19 cellular contexts compared by ENCODE assay signal in the genomic region with DNA sequence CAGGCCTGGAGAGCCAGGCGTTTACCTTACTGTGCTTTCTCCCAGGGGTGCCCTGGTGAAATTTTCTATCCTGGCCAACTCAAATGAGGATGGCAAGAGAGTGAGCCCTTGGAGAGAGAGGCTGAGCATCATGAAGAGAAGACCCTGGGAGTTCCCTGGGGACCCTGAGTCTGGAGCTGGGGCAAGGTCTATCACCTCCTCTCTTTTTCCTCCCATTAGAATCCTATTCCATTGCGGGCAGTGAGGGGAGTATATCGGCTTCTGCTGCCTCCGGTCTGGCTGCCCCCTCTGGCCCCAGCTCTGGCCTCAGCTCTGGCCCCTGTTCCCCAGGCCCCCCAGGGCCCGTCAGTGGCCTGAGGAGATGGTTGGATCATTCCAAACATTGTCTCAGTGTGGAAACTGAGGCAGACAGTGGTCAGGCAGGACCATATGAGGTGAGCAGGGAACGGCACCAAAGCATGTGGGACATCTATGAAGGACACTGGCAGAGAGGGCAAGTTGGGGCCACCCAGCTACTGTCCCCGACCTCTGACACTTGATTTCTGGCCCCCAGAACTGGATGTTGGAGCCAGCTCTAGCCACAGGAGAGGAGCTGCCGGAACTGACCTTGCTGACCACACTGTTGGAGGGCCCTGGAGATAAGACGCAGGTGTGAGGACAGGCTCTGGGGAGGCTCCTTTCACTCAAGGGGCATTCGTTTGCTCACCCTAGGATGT. TPM values are rescaled to one million over a fixed set of nuclear protein-coding genes. Genes with fewer than 3 reads are reported as not detected.
DNase-seq lines count a peak whose midpoint lies in the region; ATAC-seq and TF ChIP-seq lines count a peak whose summit lies in the region.
"Had no signal": no experiment of that assay in that cellular context is flagged by ENCODE, and none has a peak within 500 bp of the region (broad histone marks: within the 10 kb centered on the region; RNA-seq: fewer than 3 reads in every experiment).

No MANE protein-coding gene starts in this region.

- H3K9ac ChIP-seq in KMS-11 = no peak overlapping the region; the same call in 1 of the 2 replicates
- no peak overlapping the region for H3K9ac ChIP-seq in endodermal cell (ENCODE audit: extremely low read depth, low read length, poor library complexity, severe bottlenecking)

- H3K4me3 ChIP-seq in KMS-11 (IDR thresholded peaks at IDR 0.05; ENCODE audit: insufficient read depth, low read depth, low read length) (no peak overlapping the region), endodermal cell (ENCODE audit: low read length) (no peak overlapping the region), sigmoid colon (peak overlapping the region in 3 of 4 donors; percentile 67 to 87 (median 84))

- H3K9me3 ChIP-seq in endodermal cell (ENCODE audit: control insufficient read depth, low read length) (no peaks in the 10 kb centered on the region), sigmoid colon (no peaks in the 10 kb centered on the region)
- H3K9me3 ChIP-seq: ovary, uterus had no signal

- H3K36me3 Mint-ChIP-seq in activated T-cell treated with anti-CD3 and anti-CD28 coated beads, Interleukin-2, amount 50 U/mL, for 4 hours (ENCODE audit: insufficient read depth) = no peaks in the 10 kb centered on the region
- H3K36me3 Mint-ChIP-seq in activated T-cell treated with anti-CD3 and anti-CD28 coated beads, Interleukin-2, amount 50 U/mL, for 72 hours (ENCODE audit: insufficient read depth in 2 of 2) = no peaks in the 10 kb centered on the region
- H3K36me3 Mint-ChIP-seq in endodermal cell (ENCODE audit: low read depth) (peaks cover 24% of the 10 kb centered on the region), chondrocyte (ENCODE audit: low read depth) (peaks cover 21% of the 10 kb centered on the region)
- H3K36me3 Mint-ChIP-seq: stimulated activated memory B cell treated with anti-CD40 and anti-IgM and Interleukin-4, amounts not matched to agents 10 μg/mL and 1 μg/mL and 100 μg/mL, for 72 hours had no signal

- H2AFZ ChIP-seq in KMS-11 (ENCODE audit: low read depth) = peak overlapping the region; percentile 45; the same call in 1 of the 2 replicates

- intact Hi-C loops in sigmoid colon (cut with DNase I) = loop anchor here (5.0 kb wide), 1 partner anchor 91 kb away; the partner anchor contains the start of genes DDIT3 and MBD6

- H3K4me1 ChIP-seq in KMS-11 (ENCODE audit: low read depth, poor library complexity, severe bottlenecking) (peaks cover 45% of the 10 kb centered on the region), endodermal cell (ENCODE audit: control insufficient read depth, insufficient read depth, low read length) (no peaks in the 10 kb centered on the region), sigmoid colon (peaks cover 0 to 77% (median 66%) of the 10 kb centered on the region in 4 donors)
- H3K4me1 ChIP-seq: uterus had no signal

- H3K4me3 Mint-ChIP-seq in activated T-cell treated with anti-CD3 and anti-CD28 coated beads, Interleukin-2, amount 50 U/mL, for 4 hours = peak overlapping the region; percentile 69
- peak overlapping the region in 1 of 2 donors; percentile 74 for H3K4me3 Mint-ChIP-seq in activated T-cell treated with anti-CD3 and anti-CD28 coated beads, Interleukin-2, amount 50 U/mL, for 72 hours
- H3K4me3 Mint-ChIP-seq in endodermal cell (peak overlapping the region; percentile 63), chondrocyte (ENCODE audit: unreplicated experiment) (no peak overlapping the region)
- H3K4me3 Mint-ChIP-seq in stimulated activated naive CD8-positive, alpha-beta T cell treated with anti-CD3 and anti-CD28 coated beads, Interleukin-15, amount 100 ng/mL, for 72 hours = no peak overlapping the region
- H3K4me3 Mint-ChIP-seq: stimulated activated memory B cell treated with anti-CD40 and anti-IgM and Interleukin-4, amounts not matched to agents 10 μg/mL and 1 μg/mL and 100 μg/mL, for 72 hours had no signal

- no peaks in the 10 kb centered on the region for H3K9me3 Mint-ChIP-seq in activated T-cell treated with anti-CD3 and anti-CD28 coated beads, Interleukin-2, amount 50 U/mL, for 4 hours
- no peaks in the 10 kb centered on the region for H3K9me3 Mint-ChIP-seq in activated T-cell treated with anti-CD3 and anti-CD28 coated beads, Interleukin-2, amount 50 U/mL, for 72 hours
- no peaks in the 10 kb centered on the region for H3K9me3 Mint-ChIP-seq in endodermal cell
- no peaks in the 10 kb centered on the region for H3K9me3 Mint-ChIP-seq in stimulated activated naive CD8-positive, alpha-beta T cell treated with anti-CD3 and anti-CD28 coated beads, Interleukin-15, amount 100 ng/mL, for 72 hours
- no peaks in the 10 kb centered on the region for H3K9me3 Mint-ChIP-seq in chondrocyte (ENCODE audit: low read depth)
- H3K9me3 Mint-ChIP-seq: stimulated activated memory B cell treated with anti-CD40 and anti-IgM and Interleukin-4, amounts not matched to agents 10 μg/mL and 1 μg/mL and 100 μg/mL, for 72 hours had no signal

- no peaks in the 10 kb centered on the region for H4K20me1 ChIP-seq in KMS-11 (ENCODE audit: insufficient read depth)

- TF ChIP-seq CTCF in KMS-11 (conservative IDR thresholded peaks at IDR 0.05; ENCODE audit: low read depth, low read length) (no peak), endodermal cell (conservative IDR thresholded peaks at IDR 0.05) (no peak), sigmoid colon (IDR thresholded peaks at IDR 0.05) (no peak), chondrocyte (IDR thresholded peaks at IDR 0.05) (no peak)

- H3K4me1 Mint-ChIP-seq in activated T-cell treated with anti-CD3 and anti-CD28 coated beads, Interleukin-2, amount 50 U/mL, for 4 hours (ENCODE audit: low read depth) = peaks cover 9% of the 10 kb centered on the region
- peaks cover 10% of the 10 kb centered on the region for H3K4me1 Mint-ChIP-seq in activated T-cell treated with anti-CD3 and anti-CD28 coated beads, Interleukin-2, amount 50 U/mL, for 72 hours (ENCODE audit: low read depth)
- H3K4me1 Mint-ChIP-seq in endodermal cell (peaks cover 8% of the 10 kb centered on the region), chondrocyte (ENCODE audit: low read depth) (peaks cover 35% of the 10 kb centered on the region)
- H3K4me1 Mint-ChIP-seq in stimulated activated naive CD8-positive, alpha-beta T cell treated with anti-CD3 and anti-CD28 coated beads, Interleukin-15, amount 100 ng/mL, for 72 hours = peaks cover 21% of the 10 kb centered on the region

- H3K27ac ChIP-seq in KMS-11 (peak overlapping the region; percentile 69; the same call in 1 of the 2 replicates), endodermal cell (ENCODE audit: low read depth, low read length) (no peak overlapping the region), sigmoid colon (peak overlapping the region; percentile 96 to 97 (median 96))
- H3K27ac ChIP-seq: HL-60, ovary had no signal

- no peak for ATAC-seq in activated T-cell treated with anti-CD3 and anti-CD28 coated beads, Interleukin-2, amount 50 U/mL, for 4 hours
- no peak for ATAC-seq in activated T-cell treated with anti-CD3 and anti-CD28 coated beads, Interleukin-2, amount 50 U/mL, for 72 hours (replicated peaks in 1 of 2)
- no peak for ATAC-seq in stimulated activated naive CD8-positive, alpha-beta T cell treated with anti-CD3 and anti-CD28 coated beads, Interleukin-15, amount 100 ng/mL, for 72 hours
- ATAC-seq: stimulated activated memory B cell treated with anti-CD40 and anti-IgM and Interleukin-4, amounts not matched to agents 10 μg/mL and 1 μg/mL and 100 μg/mL, for 72 hours had no signal

- TF ChIP-seq POLR2A in sigmoid colon (IDR thresholded peaks at IDR 0.05) = no peak

- WGBS in endodermal cell (ENCODE audit: insufficient coverage in 1 of 2, insufficient read length in 1 of 2), 2 experiments = 88 to 98% methylated on average over 8 to 10 of the region's 10 CpGs
- 79 to 88% methylated on average over 10 of the region's 10 CpGs for WGBS in sigmoid colon, 2 donors

- TF ChIP-seq EP300 in sigmoid colon (IDR thresholded peaks at IDR 0.05) = no peak

- no peak overlapping the region for H3K27ac Mint-ChIP-seq in activated T-cell treated with anti-CD3 and anti-CD28 coated beads, Interleukin-2, amount 50 U/mL, for 72 hours
- H3K27ac Mint-ChIP-seq in endodermal cell = no peak overlapping the region
- H3K27ac Mint-ChIP-seq in stimulated activated naive CD8-positive, alpha-beta T cell treated with anti-CD3 and anti-CD28 coated beads, Interleukin-15, amount 100 ng/mL, for 72 hours = no peak overlapping the region
- no peak overlapping the region for H3K27ac Mint-ChIP-seq in chondrocyte (ENCODE audit: unreplicated experiment)
- H3K27ac Mint-ChIP-seq: stimulated activated memory B cell treated with anti-CD40 and anti-IgM and Interleukin-4, amounts not matched to agents 10 μg/mL and 1 μg/mL and 100 μg/mL, for 72 hours had no signal

- H3K27me3 Mint-ChIP-seq in activated T-cell treated with anti-CD3 and anti-CD28 coated beads, Interleukin-2, amount 50 U/mL, for 4 hours (ENCODE audit: low read depth) = peaks cover 29% of the 10 kb centered on the region
- peaks cover 39% of the 10 kb centered on the region for H3K27me3 Mint-ChIP-seq in activated T-cell treated with anti-CD3 and anti-CD28 coated beads, Interleukin-2, amount 50 U/mL, for 72 hours (ENCODE audit: low read depth)
- peaks cover 74% of the 10 kb centered on the region for H3K27me3 Mint-ChIP-seq in endodermal cell (ENCODE audit: insufficient read depth)
- H3K27me3 Mint-ChIP-seq in stimulated activated naive CD8-positive, alpha-beta T cell treated with anti-CD3 and anti-CD28 coated beads, Interleukin-15, amount 100 ng/mL, for 72 hours = peaks cover 75% of the 10 kb centered on the region
- no peaks in the 10 kb centered on the region for H3K27me3 Mint-ChIP-seq in chondrocyte (ENCODE audit: low read depth)

- no peaks in the 10 kb centered on the region for H3K27me3 ChIP-seq in KMS-11 (ENCODE audit: insufficient read depth, low read depth)
- H3K27me3 ChIP-seq in endodermal cell (ENCODE audit: control insufficient read depth, insufficient read depth, low read length, poor library complexity, severe bottlenecking) = peaks cover 46% of the 10 kb centered on the region
- no peaks in the 10 kb centered on the region for H3K27me3 ChIP-seq in sigmoid colon
- H3K27me3 ChIP-seq: ovary, uterus had no signal

- peak overlapping the region; percentile 88 for H3K4me2 ChIP-seq in KMS-11

- no peak for DNase-seq in activated T-cell treated with anti-CD3 and anti-CD28 coated beads, Interleukin-2, amount 50 U/mL, for 4 hours
- no peak for DNase-seq in activated T-cell treated with anti-CD3 and anti-CD28 coated beads, Interleukin-2, amount 50 U/mL, for 72 hours
- DNase-seq in endodermal cell (peak; percentile 45), sigmoid colon (peak; percentile 46), chondrocyte (ENCODE audit: low spot score) (no peak), foreskin melanocyte (no peak)
- no peak for DNase-seq in stimulated activated naive CD8-positive, alpha-beta T cell treated with anti-CD3 and anti-CD28 coated beads, Interleukin-15, amount 100 ng/mL, for 72 hours
- DNase-seq: activated CD4-positive, alpha-beta T cell treated with anti-CD3 and anti-CD28 coated beads, Interleukin-2, amount 50 U/mL, for 48 hours; COR-L47; erythroblast; GDM1; islet precursor cell; mesenchymal stem cell; NCI-H510A treated with DMSO at 0.1 percent for 48 hours; ovary had no signal

- no peaks in the 10 kb centered on the region for H3K36me3 ChIP-seq in KMS-11 (ENCODE audit: insufficient read depth)
- peaks cover 11% of the 10 kb centered on the region for H3K36me3 ChIP-seq in endodermal cell (ENCODE audit: control insufficient read depth, insufficient read depth, low read length)
- peaks cover 16 to 46% (median 30%) of the 10 kb centered on the region in 4 donors for H3K36me3 ChIP-seq in sigmoid colon
- H3K36me3 ChIP-seq: ovary, uterus had no signal

- H3K79me2 ChIP-seq in KMS-11 (ENCODE audit: insufficient read depth, low read depth) = no peaks in the 10 kb centered on the region

RNA-seq across cellular contexts. Expression of gene ARHGEF25, which starts 1.6 kb away (rescaled TPM):
- total RNA-seq in activated T-cell treated with anti-CD3 and anti-CD28 coated beads, Interleukin-2, amount 50 U/mL, for 4 hours = 1 to 10 TPM in 1 of 3 donors, under 1 TPM in 2; 0.56 to 1.6 (median 0.65) TPM
- 1 to 10 TPM; 2.8 to 5.3 TPM for total RNA-seq in activated T-cell treated with anti-CD3 and anti-CD28 coated beads, Interleukin-2, amount 50 U/mL, for 72 hours
- total RNA-seq in endodermal cell (10 to 100 TPM; 12.7 to 20.1 TPM), sigmoid colon (100 to 1,000 TPM in 3 of 4 donors, 10 to 100 TPM in 1; 99.4 to 140 (median 113) TPM), chondrocyte (29.0 to 30.6 TPM (median 29.5 TPM) in 3 replicates)
- polyA plus RNA-seq in endodermal cell (2013, experiment 1 of 2) = 45.1 TPM
- polyA plus RNA-seq in endodermal cell (2013, experiment 2 of 2) = 39.1 TPM
- 10 to 100 TPM in 2 of 3 donors, 1 to 10 TPM in 1; 5.8 to 22.8 (median 18.2) TPM for polyA plus RNA-seq in sigmoid colon

RNA-seq across cellular contexts. Expression of gene DTX3, which starts 8.2 kb away (rescaled TPM):
- total RNA-seq in activated T-cell treated with anti-CD3 and anti-CD28 coated beads, Interleukin-2, amount 50 U/mL, for 4 hours = 10 to 100 TPM; 15.9 to 18.6 (median 17.0) TPM
- 10 to 100 TPM; 44.3 to 52.7 TPM for total RNA-seq in activated T-cell treated with anti-CD3 and anti-CD28 coated beads, Interleukin-2, amount 50 U/mL, for 72 hours
- 10 to 100 TPM; 59.6 to 62.6 TPM for total RNA-seq in endodermal cell
- 103 TPM for polyA plus RNA-seq in endodermal cell (2013, experiment 1 of 2)
- 88.7 TPM for polyA plus RNA-seq in endodermal cell (2013, experiment 2 of 2)
- 10 to 100 TPM; 42.9 to 68.4 (median 50.7) TPM for total RNA-seq in sigmoid colon
- polyA plus RNA-seq in sigmoid colon = 10 to 100 TPM in 1 of 3 donors, 1 to 10 TPM in 2; 1.2 to 12.5 (median 8.4) TPM
- 29.8 to 30.3 TPM (median 30.1 TPM) in 3 replicates for total RNA-seq in chondrocyte

RNA-seq across cellular contexts. Expression of gene B4GALNT1, which starts 20.1 kb away (rescaled TPM):
- total RNA-seq in activated T-cell treated with anti-CD3 and anti-CD28 coated beads, Interleukin-2, amount 50 U/mL, for 4 hours = 1 to 10 TPM; 3.2 to 4.6 (median 3.6) TPM
- 1 to 10 TPM; 2.5 to 3.8 TPM for total RNA-seq in activated T-cell treated with anti-CD3 and anti-CD28 coated beads, Interleukin-2, amount 50 U/mL, for 72 hours
- under 1 TPM; 0.49 to 0.66 TPM for total RNA-seq in endodermal cell
- polyA plus RNA-seq in endodermal cell (2013, experiment 1 of 2) = 5.2 TPM
- 5.2 TPM for polyA plus RNA-seq in endodermal cell (2013, experiment 2 of 2)
- total RNA-seq in sigmoid colon = 1 to 10 TPM in 3 of 4 donors, under 1 TPM in 1; 0.99 to 4.4 (median 3.3) TPM
- polyA plus RNA-seq in sigmoid colon = 1 to 10 TPM in 1 of 3 donors, not detected in 2; 2.7 TPM
- 20.8 to 21.8 TPM (median 21.4 TPM) in 3 replicates for total RNA-seq in chondrocyte

RNA-seq across cellular contexts. Expression of gene PIP4K2C, which starts 21.9 kb away (rescaled TPM):
- total RNA-seq in activated T-cell treated with anti-CD3 and anti-CD28 coated beads, Interleukin-2, amount 50 U/mL, for 4 hours = 10 to 100 TPM; 28.6 to 32.0 (median 29.1) TPM
- 10 to 100 TPM; 21.3 to 23.1 TPM for total RNA-seq in activated T-cell treated with anti-CD3 and anti-CD28 coated beads, Interleukin-2, amount 50 U/mL, for 72 hours
- 10 to 100 TPM; 40.9 to 45.5 TPM for total RNA-seq in endodermal cell
- 20.1 TPM for polyA plus RNA-seq in endodermal cell (2013, experiment 1 of 2)
- polyA plus RNA-seq in endodermal cell (2013, experiment 2 of 2) = 19.4 TPM
- 10 to 100 TPM; 13.3 to 22.8 (median 18.4) TPM for total RNA-seq in sigmoid colon
- polyA plus RNA-seq in sigmoid colon = 10 to 100 TPM; 21.0 to 30.5 (median 28.6) TPM
- 27.9 to 33.1 TPM (median 30.5 TPM) in 3 replicates for total RNA-seq in chondrocyte

Comparison
In these comparisons a context has a peak if more than half of its experiments do, and no peak if none do; other contexts are left out.
1. DNase-seq: peak in endodermal cell (single experiment) and sigmoid colon (single experiment); none in activated T-cell treated with anti-CD3 and anti-CD28 coated beads, Interleukin-2, amount 50 U/mL, for 4 hours (single experiment), activated T-cell treated with anti-CD3 and anti-CD28 coated beads, Interleukin-2, amount 50 U/mL, for 72 hours (0 of 2), stimulated activated naive CD8-positive, alpha-beta T cell treated with anti-CD3 and anti-CD28 coated beads, Interleukin-15, amount 100 ng/mL, for 72 hours (0 of 2), chondrocyte (single experiment) and foreskin melanocyte (single experiment).
2. H3K4me3 Mint-ChIP-seq: peak in activated T-cell treated with anti-CD3 and anti-CD28 coated beads, Interleukin-2, amount 50 U/mL, for 4 hours (single experiment) and endodermal cell (single experiment); none in stimulated activated naive CD8-positive, alpha-beta T cell treated with anti-CD3 and anti-CD28 coated beads, Interleukin-15, amount 100 ng/mL, for 72 hours (0 of 2) and chondrocyte (single experiment).
3. H3K4me3 ChIP-seq: peak in sigmoid colon (3 of 4); none in KMS-11 (single experiment) and endodermal cell (single experiment).